8 cellular contexts compared by ENCODE assay signal in genomic region chr15:65211157-65211982, GRCh38. TPM values are rescaled to one million over a fixed set of nuclear protein-coding genes. Genes with fewer than 3 reads are reported as not detected.
DNase-seq lines count a peak whose midpoint lies in the region; ATAC-seq and TF ChIP-seq lines count a peak whose summit lies in the region.

Gene CILP, minus strand, starts transcription at chr15:65211473. Its CDS starts 1,718 bp downstream, at chr15:65209755.

- H3K36me3 Mint-ChIP-seq in MCF 10A (ENCODE audit: insufficient read depth, unreplicated experiment) = no peaks in the 10 kb centered on the region

- H3K9ac ChIP-seq in mammary epithelial cell (ENCODE audit: insufficient read depth, low read length) = no peak within 1 kb of the TSS

- intact Hi-C loops in MCF 10A (cut with micrococcal nuclease) = no loop called here
- intact Hi-C loops in mammary epithelial cell (cut with micrococcal nuclease) = no loop called here
- intact Hi-C loops in aorta (cut with DNase I) = no loop called here

- H3K4me3 ChIP-seq in mammary epithelial cell (replicated peaks in 1 of 3; ENCODE audit: insufficient read depth in 1 of 3, low read depth in 2 of 3, low read length in 3 of 3) (no peak within 1 kb of the TSS), epithelial cell of esophagus (ENCODE audit: low read length) (no peak within 1 kb of the TSS), muscle layer of duodenum (ENCODE audit: low read depth in 1 of 2, low read length in 2 of 2) (peak within 1 kb of the TSS in 1 of 2 donors; percentile 15), aorta (ENCODE audit: low read length in 2 of 2) (no peak within 1 kb of the TSS)

- H3K36me3 ChIP-seq in mammary epithelial cell (ENCODE audit: insufficient read depth, low read length) = no peaks in the 10 kb centered on the region
- H3K36me3 ChIP-seq in muscle layer of duodenum (ENCODE audit: control insufficient read depth in 1 of 2, insufficient read depth in 2 of 2, low read length in 2 of 2) = no peaks in the 10 kb centered on the region
- H3K36me3 ChIP-seq in aorta (ENCODE audit: control insufficient read depth in 1 of 2, insufficient read depth in 2 of 2, low read length in 1 of 2) = no peaks in the 10 kb centered on the region

- POLR2A ChIA-PET in MCF 10A (lab: Yijun Ruan, JAX) = no interaction called here

- H2AFZ ChIP-seq in mammary epithelial cell (ENCODE audit: low read depth, low read length) = no peak within 1 kb of the TSS

- no peaks in the 10 kb centered on the region for H3K79me2 ChIP-seq in mammary epithelial cell (ENCODE audit: insufficient read depth, low read length)

- no peak for TF ChIP-seq CTCF in MCF 10A (IDR thresholded peaks at IDR 0.05; ENCODE audit: unreplicated experiment)
- no peak for TF ChIP-seq CTCF in mammary epithelial cell (conservative IDR thresholded peaks at IDR 0.05 in 1 of 2, IDR thresholded peaks at IDR 0.05 in 1 of 2; ENCODE audit: extremely low read depth in 1 of 2, insufficient read depth in 1 of 2, low read depth in 1 of 2, low read length in 2 of 2)
- no peak for TF ChIP-seq CTCF in epithelial cell of esophagus (IDR thresholded peaks at IDR 0.05; ENCODE audit: insufficient read depth, low read depth, low read length, missing control alignments)

- H3K4me1 ChIP-seq in mammary epithelial cell (ENCODE audit: insufficient read depth, low read length) (no peaks in the 10 kb centered on the region), muscle layer of duodenum (ENCODE audit: control insufficient read depth in 1 of 2, insufficient read depth in 2 of 2, low read length in 2 of 2) (peaks cover 0 to 34% of the 10 kb centered on the region in 2 donors), aorta (ENCODE audit: control insufficient read depth in 1 of 2, insufficient read depth in 2 of 2, low read length in 2 of 2) (no peaks in the 10 kb centered on the region)

- in situ Hi-C loops in mammary epithelial cell (cut with MboI; ENCODE audit: low sequenced_read_pairs in 2 of 2) = no loop called here

- 78% methylated on average over 2 of the region's 8 CpGs for WGBS in mammary epithelial cell (ENCODE audit: low coverage, missing lambda C conversion rate)
- 40 to 43% methylated on average over 5 to 8 of the region's 8 CpGs for WGBS in aorta, 2 donors

- H3K27me3 ChIP-seq in mammary epithelial cell (ENCODE audit: insufficient read depth, low read length) (no peaks in the 10 kb centered on the region), muscle layer of duodenum (ENCODE audit: low read depth, low read length) (no peaks in the 10 kb centered on the region), aorta (ENCODE audit: control insufficient read depth in 1 of 2, insufficient read depth in 2 of 2, low read length in 1 of 2) (no peaks in the 10 kb centered on the region)

- H3K9me3 Mint-ChIP-seq in MCF 10A (ENCODE audit: unreplicated experiment) = no peaks in the 10 kb centered on the region

- no TSS peak for BruUV-seq in MCF 10A (replicated peaks; lab: Mats Ljungman, UMichigan)
- no TSS peak for BruUV-seq in mammary epithelial cell (replicated peaks; lab: Mats Ljungman, UMichigan)

- H4K20me1 ChIP-seq in mammary epithelial cell (ENCODE audit: insufficient read depth, low read length) = no peaks in the 10 kb centered on the region

- H3K4me3 Mint-ChIP-seq in MCF 10A (ENCODE audit: unreplicated experiment) = no peak within 1 kb of the TSS

- dilution Hi-C loops in mammary epithelial cell (cut with HindIII; ENCODE audit: low sequenced_read_pairs) = no loop called here

- peak; percentile 28 for DNase-seq in MCF 10A (ENCODE audit: unreplicated experiment)
- no peak for DNase-seq in mammary epithelial cell
- peak; percentile 28 for DNase-seq in epithelial cell of esophagus (ENCODE audit: low read depth)
- peak in 1 of 2 donors; percentile 56 for DNase-seq in aorta

- H3K9me3 ChIP-seq in mammary epithelial cell (replicated peaks; ENCODE audit: insufficient read depth, low read length) (no peaks in the 10 kb centered on the region), muscle layer of duodenum (ENCODE audit: control insufficient read depth in 1 of 2, low read length in 2 of 2) (no peaks in the 10 kb centered on the region), aorta (ENCODE audit: control insufficient read depth, low read length) (no peaks in the 10 kb centered on the region)

- no peaks in the 10 kb centered on the region for H3K27me3 Mint-ChIP-seq in MCF 10A (ENCODE audit: insufficient read depth, unreplicated experiment)

- H3K27ac ChIP-seq in mammary epithelial cell (ENCODE audit: insufficient read depth, low read depth, low read length) (no peak within 1 kb of the TSS), muscle layer of duodenum (ENCODE audit: low read length) (peak within 1 kb of the TSS; percentile 27), aorta (ENCODE audit: low read depth in 1 of 2, low read length in 2 of 2) (no peak within 1 kb of the TSS)

- H3K27ac Mint-ChIP-seq in MCF 10A (ENCODE audit: low read depth, unreplicated experiment) = no peak within 1 kb of the TSS

- ATAC-seq in aorta (ENCODE audit: low FRiP score) (peak; percentile 17), HG03280 (IDR thresholded peaks at IDR 0.05; ENCODE audit: unreplicated experiment) (no peak), HG03196 (IDR thresholded peaks at IDR 0.05; ENCODE audit: unreplicated experiment) (no peak), HG03025 (IDR thresholded peaks at IDR 0.05; ENCODE audit: low FRiP score, unreplicated experiment) (no peak)

- CTCF ChIA-PET in MCF 10A (lab: Yijun Ruan, JAX) (interaction anchor here (0.6 to 1.2 kb wide), 5 partner anchors 9 to 461 kb away, joined by 3 to 4 read pairs (median 3); no protein-coding TSS in a partner anchor), mammary epithelial cell (lab: Charles Lee; ENCODE audit: low non-redundant PET) (no interaction called here)

- H3K4me1 Mint-ChIP-seq in MCF 10A (ENCODE audit: insufficient read depth, unreplicated experiment) = no peaks in the 10 kb centered on the region

- no peak within 1 kb of the TSS for H3K4me2 ChIP-seq in mammary epithelial cell (ENCODE audit: insufficient read depth, low read depth, low read length)

RNA-seq across cellular contexts. Expression of gene CILP, which starts in this region (rescaled TPM):
- not detected in 2 replicates for total RNA-seq in MCF 10A (2022)
- not detected for total RNA-seq in mammary epithelial cell
- polyA plus RNA-seq in mammary epithelial cell = not detected
- not detected for polyA minus RNA-seq in mammary epithelial cell
- total RNA-seq in aorta = 100 to 1,000 TPM in 1 of 2 donors, under 1 TPM in 1; 0.84 to 170 TPM
- 1 to 10 TPM in 1 of 2 donors, under 1 TPM in 1; 0.28 to 2.6 TPM for polyA plus RNA-seq in aorta

Comparison
In these comparisons a context has a peak if more than half of its experiments do, and no peak if none do; other contexts are left out.
1. Peak in DNase-seq in MCF 10A; RNA of the gene not detected or under 1 TPM.